11 cellular contexts compared by ENCODE assay signal in genomic region chr7:106480161-106480579, GRCh38.
DNase-seq lines count a peak whose midpoint lies in the region; ATAC-seq, FAIRE-seq and TF ChIP-seq lines count a peak whose summit lies in the region.
"Had no signal": no experiment of that assay in that cellular context is flagged by ENCODE, and none has a peak within 500 bp of the region (broad histone marks: within the 10 kb centered on the region; RNA-seq: fewer than 3 reads in every experiment).

No MANE protein-coding gene starts in this region.

- DNase-seq in H1 (ENCODE audit: low read depth in 1 of 2, low spot score in 2 of 2), result no peak
- no peak for DNase-seq in stimulated activated CD4-positive, alpha-beta T cell treated with anti-CD3 and anti-CD28 coated beads, Interleukin-12 subunit alpha, Interleukin-12 subunit beta, amount 100 ng/mL, for 4 hours
- DNase-seq in CD8-positive, alpha-beta memory T cell, result no peak
- no peak for DNase-seq in NCI-H2171 treated with DMSO at 0.1 percent for 48 hours (lab: John Stamatoyannopoulos, UW)
- DNase-seq: central memory CD4-positive, alpha-beta T cell; NCI-H510A had no signal

- no peak overlapping the region for H4K91ac ChIP-seq in H1 (replicated peaks; ENCODE audit: insufficient read length, low read length)

- no peaks in the 10 kb centered on the region for H3K9me3 ChIP-seq in H1 (ENCODE audit: insufficient read depth in 2 of 2, low read depth in 1 of 2, low read length in 1 of 2)
- no peaks in the 10 kb centered on the region for H3K9me3 ChIP-seq in CD8-positive, alpha-beta memory T cell (ENCODE audit: low read length)

- no peak overlapping the region for H2BK5ac ChIP-seq in H1 (ENCODE audit: low read depth, low read length)

- no peaks in the 10 kb centered on the region; the same call in 1 of the 2 replicates for H3K23me2 ChIP-seq in H1 (ENCODE audit: low read depth, low read length)

- TF ChIP-seq CTCF in H1 (IDR thresholded peaks at IDR 0.05; ENCODE audit: control extremely low read depth in 1 of 3, insufficient read depth in 1 of 3, low read depth in 1 of 3, low read length in 3 of 3), result no peak

- no peaks in the 10 kb centered on the region for H3K36me3 ChIP-seq in H1 (ENCODE audit: control insufficient read depth in 2 of 4, insufficient read depth in 4 of 4, low read length in 3 of 4)
- H3K36me3 ChIP-seq in CD8-positive, alpha-beta memory T cell (ENCODE audit: insufficient read depth, low read length), result no peaks in the 10 kb centered on the region

- H2AK5ac ChIP-seq in H1 (ENCODE audit: low read depth, low read length), result no peak overlapping the region

- H2BK120ac ChIP-seq in H1 (replicated peaks; ENCODE audit: low read depth, low read length), result no peak overlapping the region

- WGBS in H1 (ENCODE audit: extremely low coverage in 1 of 2, insufficient coverage in 1 of 2, insufficient read length in 1 of 2, insufficient replicate concordance in 2 of 2, low coverage in 1 of 2, low lambda C conversion rate in 2 of 2, missing lambda C conversion rate in 1 of 2), 2 experiments, result 87% methylated on average over 1 of the region's 1 CpG; no CpG with 5 or more reads in 1 of the 2 experiments

- no peak overlapping the region for H2BK12ac ChIP-seq in H1 (ENCODE audit: low read depth, low read length)

- peaks cover 6 to 30% of the 10 kb centered on the region in 2 donors for H3K27me3 Mint-ChIP-seq in CD8-positive, alpha-beta memory T cell

- no peak for TF ChIP-seq EP300 in H1 (IDR thresholded peaks at IDR 0.05; ENCODE audit: borderline replicate concordance in 1 of 2, low read depth in 2 of 2, low read length in 2 of 2)

- CTCF ChIA-PET in H1 (lab: Charles Lee; ENCODE audit: partially characterized antibody), result no interaction called here
- CTCF ChIA-PET in CD8-positive, alpha-beta memory T cell (lab: Charles Lee), result no interaction called here

- no peaks in the 10 kb centered on the region for H3K79me1 ChIP-seq in H1 (ENCODE audit: low read depth, low read length)

- TF ChIP-seq POLR2A in H1 (IDR thresholded peaks at IDR 0.05; ENCODE audit: control extremely low read depth in 1 of 2, low read depth in 2 of 2, low read length in 2 of 2), result no peak

- H4K20me1 ChIP-seq in H1 (replicated peaks in 1 of 2; ENCODE audit: control insufficient read depth in 1 of 2, insufficient read depth in 2 of 2, low read length in 2 of 2), result no peaks in the 10 kb centered on the region

- H4K5ac ChIP-seq in H1 (ENCODE audit: insufficient read length, low read depth, low read length), result no peak overlapping the region

- H3K23ac ChIP-seq in H1 (ENCODE audit: insufficient read length), result no peak overlapping the region

- H3K27me3 ChIP-seq in H1 (replicated peaks in 1 of 4; ENCODE audit: control insufficient read depth in 3 of 4, extremely low read depth in 1 of 4, insufficient read depth in 3 of 4, low read length in 3 of 4), result no peaks in the 10 kb centered on the region
- H3K27me3 ChIP-seq in CD8-positive, alpha-beta memory T cell (ENCODE audit: insufficient read depth, low read length, poor library complexity, severe bottlenecking), result no peaks in the 10 kb centered on the region

- no peak for TF ChIP-seq RAD21 in H1 (IDR thresholded peaks at IDR 0.05 in 1 of 2, conservative IDR thresholded peaks at IDR 0.05 in 1 of 2; ENCODE audit: low read depth in 2 of 2, low read length in 2 of 2)

- no peak overlapping the region for H3K4ac ChIP-seq in H1 (replicated peaks; ENCODE audit: insufficient read length, low read depth, low read length)

- H3K27ac ChIP-seq in H1 (ENCODE audit: low read depth, low read length), result no peak overlapping the region
- no peak overlapping the region for H3K27ac ChIP-seq in CD8-positive, alpha-beta memory T cell (ENCODE audit: low read depth, low read length)
- H3K27ac ChIP-seq: SK-N-MC had no signal

- H2BK15ac ChIP-seq in H1 (ENCODE audit: low read length), result no peak overlapping the region

- no peak overlapping the region for H3K18ac ChIP-seq in H1 (ENCODE audit: extremely low read depth, low read length)

- no peak overlapping the region for H4K8ac ChIP-seq in H1 (ENCODE audit: extremely low read depth, insufficient read depth, low read length)

- H3K14ac ChIP-seq in H1 (ENCODE audit: insufficient read length), result no peak overlapping the region

- ATAC-seq in GM18870 (IDR thresholded peaks at IDR 0.05; ENCODE audit: unreplicated experiment) (peak; percentile 76), GM21515 (IDR thresholded peaks at IDR 0.05; ENCODE audit: unreplicated experiment) (peak; percentile 83), HG03095 (IDR thresholded peaks at IDR 0.05; ENCODE audit: unreplicated experiment) (peak; percentile 76)

- no peak overlapping the region for H3K4me2 ChIP-seq in H1 (ENCODE audit: insufficient read depth in 1 of 2, low read depth in 2 of 2, low read length in 2 of 2)

- H3K56ac ChIP-seq in H1 (replicated peaks; ENCODE audit: insufficient read length, low read depth, low read length), result no peak overlapping the region

- no peaks in the 10 kb centered on the region for H3K4me1 Mint-ChIP-seq in CD8-positive, alpha-beta memory T cell

- H3K27ac Mint-ChIP-seq in CD8-positive, alpha-beta memory T cell, result no peak overlapping the region
- H3K27ac Mint-ChIP-seq: mesothelial cell of epicardium had no signal

- no peaks in the 10 kb centered on the region for H3K9me3 Mint-ChIP-seq in CD8-positive, alpha-beta memory T cell

- H3K4me1 ChIP-seq in H1 (replicated peaks in 1 of 4; ENCODE audit: control insufficient read depth in 3 of 4, insufficient read depth in 4 of 4, low read length in 3 of 4), result no peaks in the 10 kb centered on the region
- H3K4me1 ChIP-seq in CD8-positive, alpha-beta memory T cell (ENCODE audit: insufficient read depth, low read length), result no peaks in the 10 kb centered on the region

- H3K9ac ChIP-seq in H1 (replicated peaks in 1 of 4; ENCODE audit: extremely low read depth in 1 of 4, low read depth in 3 of 4, low read length in 3 of 4), result no peak overlapping the region

- H2AFZ ChIP-seq in H1 (ENCODE audit: low read length), result peak overlapping the region; percentile 62; the same call in 1 of the 2 replicates

- H3K36me3 Mint-ChIP-seq in CD8-positive, alpha-beta memory T cell, result no peaks in the 10 kb centered on the region
- H3K36me3 Mint-ChIP-seq: mesothelial cell of epicardium had no signal

- no peak overlapping the region for H2BK20ac ChIP-seq in H1 (ENCODE audit: low read length)

- no peak overlapping the region for H3K4me3 Mint-ChIP-seq in CD8-positive, alpha-beta memory T cell
- H3K4me3 Mint-ChIP-seq: mesothelial cell of epicardium had no signal

- no peak overlapping the region for H3K4me3 ChIP-seq in H1 (ENCODE audit: extremely low read depth in 1 of 4, insufficient read depth in 2 of 4, low read depth in 3 of 4, low read length in 4 of 4)
- H3K4me3 ChIP-seq in CD8-positive, alpha-beta memory T cell (ENCODE audit: low read length), result no peak overlapping the region
- H3K4me3 ChIP-seq: SK-N-MC had no signal

- POLR2A ChIA-PET in H1 (lab: Charles Lee; ENCODE audit: partially characterized antibody), result no interaction called here
- POLR2A ChIA-PET in CD8-positive, alpha-beta memory T cell (lab: Charles Lee), result no interaction called here

- H3K79me2 ChIP-seq in H1 (ENCODE audit: control insufficient read depth in 1 of 2, insufficient read depth in 2 of 2, low read length in 2 of 2), result no peaks in the 10 kb centered on the region

- no peak for FAIRE-seq in H1 (lab: Jason Lieb, UNC)

TF ChIP-seq in H1, 55 proteins besides CTCF, POLR2A, EP300 and RAD21:
- TF ChIP-seq SRF (IDR thresholded peaks at IDR 0.05; ENCODE audit: low read depth, low read length), result no peak
- TF ChIP-seq CTBP2 (IDR thresholded peaks at IDR 0.05; ENCODE audit: borderline replicate concordance, insufficient read depth, insufficient read length, low read length), result no peak
- TF ChIP-seq TEAD4 (IDR thresholded peaks at IDR 0.05; ENCODE audit: low read depth, low read length), result no peak
- TF ChIP-seq ASH2L (IDR thresholded peaks at IDR 0.05; ENCODE audit: low read length), result no peak
- no peak for TF ChIP-seq SP2 (IDR thresholded peaks at IDR 0.05; ENCODE audit: low read length)
- TF ChIP-seq RXRA (IDR thresholded peaks at IDR 0.05; ENCODE audit: insufficient read depth, low read depth, low read length), result no peak
- TF ChIP-seq BACH1 (IDR thresholded peaks at IDR 0.05; ENCODE audit: low read length), result no peak
- TF ChIP-seq YY1 (IDR thresholded peaks at IDR 0.05; ENCODE audit: low read depth, low read length), result no peak
- TF ChIP-seq TAF7 (optimal IDR thresholded peaks at IDR 0.05; ENCODE audit: borderline replicate concordance, low read depth, low read length), result no peak
- no peak for TF ChIP-seq HDAC2 (IDR thresholded peaks at IDR 0.05; ENCODE audit: borderline replicate concordance in 1 of 2, low read depth in 2 of 2, low read length in 2 of 2)
- no peak for TF ChIP-seq ATF3 (IDR thresholded peaks at IDR 0.05; ENCODE audit: insufficient read depth, low read depth, low read length)
- no peak for TF ChIP-seq SP4 (IDR thresholded peaks at IDR 0.05; ENCODE audit: low read length)
- no peak for TF ChIP-seq JUN (IDR thresholded peaks at IDR 0.05; ENCODE audit: low read depth, low read length)
- TF ChIP-seq E2F6 (IDR thresholded peaks at IDR 0.05), result no peak
- TF ChIP-seq KDM4A (IDR thresholded peaks at IDR 0.05; ENCODE audit: low read depth, low read length, severe bottlenecking), result no peak
- no peak for TF ChIP-seq TBP (IDR thresholded peaks at IDR 0.05; ENCODE audit: low read depth, low read length)
- no peak for TF ChIP-seq BRCA1 (IDR thresholded peaks at IDR 0.05; ENCODE audit: low read depth, low read length)
